18 cellular contexts compared by ENCODE assay signal in genomic region chr15:66014022-66014421, GRCh38.
"Had no signal": no experiment of that assay in that cellular context is flagged by ENCODE, and none has a peak within 500 bp of the region (broad histone marks: within the 10 kb centered on the region; RNA-seq: fewer than 3 reads in every experiment).

No MANE protein-coding gene starts in this region.

- H3K27ac Mint-ChIP-seq: T-cell had no signal

- H3K27ac ChIP-seq: SJSA1, SK-N-MC had no signal

- H3K9me3 ChIP-seq: MG63, SJSA1 had no signal

- H3K4me3 ChIP-seq: MG63, SJSA1, SK-N-MC had no signal

- FAIRE-seq: RCC 7860 had no signal

- DNase-seq: KBM-7, MG63, NCI-H1092 treated with DMSO at 0.1 percent for 48 hours, NCI-H1436, NCI-H187, NCI-H2029 treated with DMSO at 0.1 percent for 48 hours, NCI-H2171 treated with DMSO at 0.1 percent for 48 hours, NCI-H345, NCI-H446 treated with DMSO at 0.1 percent for 48 hours, NCI-H510A treated with DMSO at 0.1 percent for 48 hours, NCI-H526, Right ventricle myocardium superior, RPMI8226, SIG-M5, T-cell had no signal

- H3K4me1 Mint-ChIP-seq: T-cell had no signal

- H3K36me3 Mint-ChIP-seq: T-cell had no signal

- H3K4me3 Mint-ChIP-seq: T-cell had no signal

- H3K27me3 ChIP-seq: MG63 had no signal

- H3K4me1 ChIP-seq: SJSA1 had no signal

- H3K36me3 ChIP-seq: MG63, SJSA1 had no signal
